In the genomic region with DNA sequence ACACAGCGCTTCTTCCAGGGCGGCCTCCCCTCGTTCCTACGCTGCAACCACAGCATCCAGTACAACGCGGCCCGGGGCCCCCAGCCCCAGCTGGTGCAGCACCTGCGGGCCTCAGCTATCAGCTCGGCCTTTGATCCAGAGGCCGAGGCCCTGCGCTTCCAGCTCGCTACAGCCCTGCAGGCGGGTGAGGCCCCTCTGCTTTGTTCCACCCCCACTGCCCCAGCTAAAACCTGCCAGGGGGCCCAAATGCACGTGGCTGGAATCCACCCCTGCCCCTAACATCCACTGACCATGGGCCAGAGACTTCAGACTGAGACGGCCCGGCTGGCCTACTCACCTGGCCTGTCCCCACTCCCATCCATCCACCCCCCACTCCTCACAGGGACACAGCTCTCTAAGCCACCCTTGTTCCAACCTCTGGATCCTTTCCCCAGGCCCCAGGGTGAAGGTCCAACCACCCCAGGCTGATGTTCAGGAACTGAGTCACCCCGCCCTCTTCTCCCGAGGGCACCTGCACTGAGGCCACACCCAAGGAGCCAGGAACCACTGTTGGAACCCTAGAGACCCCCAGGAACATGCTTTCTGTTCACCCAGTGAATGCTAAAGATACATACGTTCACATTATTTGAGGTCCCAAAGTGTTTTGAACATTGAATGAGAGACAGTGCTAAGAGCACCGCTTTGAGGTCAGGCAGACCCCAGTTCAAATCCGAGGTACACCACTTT, we compare ENCODE assay signal across 2 cellular contexts.
TF ChIP-seq lines count a peak whose summit lies in the region.

No MANE protein-coding gene starts in this region.

TF ChIP-seq in HCT116, 20 proteins besides CTCF, POLR2A, EP300 and RAD21:
- TF ChIP-seq POLR2AphosphoS5 (IDR thresholded peaks at IDR 0.05; ENCODE audit: low read depth, low read length), result no peak
- TF ChIP-seq ZNF274 (IDR thresholded peaks at IDR 0.05; ENCODE audit: low read depth, low read length), result no peak
- no peak for TF ChIP-seq ZFX (IDR thresholded peaks at IDR 0.05)
- no peak for TF ChIP-seq EGR1 (IDR thresholded peaks at IDR 0.05; ENCODE audit: low read depth)
- no peak for TF ChIP-seq YY1 (IDR thresholded peaks at IDR 0.05; ENCODE audit: extremely low read depth, insufficient replicate concordance, low read depth, low read length)
- TF ChIP-seq ATF3 (IDR thresholded peaks at IDR 0.05), result no peak
- TF ChIP-seq CBX3 (IDR thresholded peaks at IDR 0.05; ENCODE audit: low read depth), result no peak
- TF ChIP-seq EZH2phosphoT487 (IDR thresholded peaks at IDR 0.05; ENCODE audit: borderline replicate concordance), result no peak
- TF ChIP-seq CEBPB (IDR thresholded peaks at IDR 0.05; ENCODE audit: low read depth), result no peak
- TF ChIP-seq JUND (IDR thresholded peaks at IDR 0.05), result no peak
- TF ChIP-seq, protein P1, sequence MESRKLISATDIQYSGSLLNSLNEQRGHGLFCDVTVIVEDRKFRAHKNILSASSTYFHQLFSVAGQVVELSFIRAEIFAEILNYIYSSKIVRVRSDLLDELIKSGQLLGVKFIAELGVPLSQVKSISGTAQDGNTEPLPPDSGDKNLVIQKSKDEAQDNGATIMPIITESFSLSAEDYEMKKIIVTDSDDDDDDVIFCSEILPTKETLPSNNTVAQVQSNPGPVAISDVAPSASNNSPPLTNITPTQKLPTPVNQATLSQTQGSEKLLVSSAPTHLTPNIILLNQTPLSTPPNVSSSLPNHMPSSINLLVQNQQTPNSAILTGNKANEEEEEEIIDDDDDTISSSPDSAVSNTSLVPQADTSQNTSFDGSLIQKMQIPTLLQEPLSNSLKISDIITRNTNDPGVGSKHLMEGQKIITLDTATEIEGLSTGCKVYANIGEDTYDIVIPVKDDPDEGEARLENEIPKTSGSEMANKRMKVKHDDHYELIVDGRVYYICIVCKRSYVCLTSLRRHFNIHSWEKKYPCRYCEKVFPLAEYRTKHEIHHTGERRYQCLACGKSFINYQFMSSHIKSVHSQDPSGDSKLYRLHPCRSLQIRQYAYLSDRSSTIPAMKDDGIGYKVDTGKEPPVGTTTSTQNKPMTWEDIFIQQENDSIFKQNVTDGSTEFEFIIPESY (IDR thresholded peaks at IDR 0.05; ENCODE audit: extremely low read depth, insufficient replicate concordance, low read length), result no peak
TF ChIP-seq in HCT116: peak in this region for 0.

TF ChIP-seq in H1, 55 proteins besides CTCF, POLR2A, EP300 and RAD21:
- TF ChIP-seq PHF8 (conservative IDR thresholded peaks at IDR 0.05; ENCODE audit: low read depth, low read length) (no peak), EZH2 (IDR thresholded peaks at IDR 0.05; ENCODE audit: low read depth, low read length, severe bottlenecking) (no peak), TBP (IDR thresholded peaks at IDR 0.05; ENCODE audit: low read depth, low read length) (no peak), NRF1 (IDR thresholded peaks at IDR 0.05; ENCODE audit: low read depth, low read length) (no peak), USF2 (IDR thresholded peaks at IDR 0.05; ENCODE audit: low read length) (no peak), RBBP5 (IDR thresholded peaks at IDR 0.05; ENCODE audit: borderline replicate concordance, low read depth, low read length) (no peak), BRCA1 (IDR thresholded peaks at IDR 0.05; ENCODE audit: low read depth, low read length) (no peak), SRF (IDR thresholded peaks at IDR 0.05; ENCODE audit: low read depth, low read length) (no peak), SIX5 (IDR thresholded peaks at IDR 0.05; ENCODE audit: low read depth, low read length) (no peak), SUZ12 (IDR thresholded peaks at IDR 0.05; ENCODE audit: low read length) (no peak), HDAC2 (IDR thresholded peaks at IDR 0.05; ENCODE audit: borderline replicate concordance in 1 of 2, low read depth in 2 of 2, low read length in 2 of 2) (no peak), RXRA (IDR thresholded peaks at IDR 0.05; ENCODE audit: insufficient read depth, low read depth, low read length) (no peak), HDAC6 (IDR thresholded peaks at IDR 0.05; ENCODE audit: low read depth, low read length) (no peak), JUND (IDR thresholded peaks at IDR 0.05; ENCODE audit: low read length) (no peak), BCL11A (IDR thresholded peaks at IDR 0.05; ENCODE audit: low read depth in 2 of 2, low read length in 2 of 2) (no peak), TAF1 (IDR thresholded peaks at IDR 0.05; ENCODE audit: low read depth, low read length) (no peak), MAFK (IDR thresholded peaks at IDR 0.05; ENCODE audit: low read depth, low read length) (no peak), TCF12 (IDR thresholded peaks at IDR 0.05; ENCODE audit: low read depth, low read length) (no peak), ZNF274 (IDR thresholded peaks at IDR 0.05; ENCODE audit: borderline replicate concordance, extremely low read depth, low read length) (no peak), ATF3 (IDR thresholded peaks at IDR 0.05; ENCODE audit: insufficient read depth, low read depth, low read length) (no peak)
